ENCODE assay signal across 1 cellular context in genomic region chr2:46850742-46851141, GRCh38.
TF ChIP-seq lines count a peak whose summit lies in the region.

No MANE protein-coding gene starts in this region.

TF ChIP-seq in HCT116, 20 proteins besides CTCF, POLR2A, EP300 and RAD21 (continued from another document):
- TF ChIP-seq ZBTB33 (IDR thresholded peaks at IDR 0.05; ENCODE audit: extremely low read depth, insufficient replicate concordance, low read length) (no peak), YY1 (IDR thresholded peaks at IDR 0.05; ENCODE audit: extremely low read depth, insufficient replicate concordance, low read depth, low read length) (peak; percentile 17), CEBPB (IDR thresholded peaks at IDR 0.05; ENCODE audit: low read depth) (no peak), ZFX (IDR thresholded peaks at IDR 0.05) (no peak), EZH2 (IDR thresholded peaks at IDR 0.05) (no peak), POLR2AphosphoS5 (IDR thresholded peaks at IDR 0.05; ENCODE audit: low read depth, low read length) (no peak; the same call in 1 of the 2 replicates), EZH2phosphoT487 (IDR thresholded peaks at IDR 0.05; ENCODE audit: borderline replicate concordance) (no peak), CBX3 (IDR thresholded peaks at IDR 0.05; ENCODE audit: low read depth) (no peak)
- TF ChIP-seq, protein P1, sequence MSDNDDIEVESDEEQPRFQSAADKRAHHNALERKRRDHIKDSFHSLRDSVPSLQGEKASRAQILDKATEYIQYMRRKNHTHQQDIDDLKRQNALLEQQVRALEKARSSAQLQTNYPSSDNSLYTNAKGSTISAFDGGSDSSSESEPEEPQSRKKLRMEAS (IDR thresholded peaks at IDR 0.05): peak; percentile 58; the same call in 1 of the 2 replicates
- TF ChIP-seq, protein P2, sequence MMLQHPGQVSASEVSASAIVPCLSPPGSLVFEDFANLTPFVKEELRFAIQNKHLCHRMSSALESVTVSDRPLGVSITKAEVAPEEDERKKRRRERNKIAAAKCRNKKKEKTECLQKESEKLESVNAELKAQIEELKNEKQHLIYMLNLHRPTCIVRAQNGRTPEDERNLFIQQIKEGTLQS (IDR thresholded peaks at IDR 0.05): no peak
